22 cellular contexts compared by ENCODE assay signal in the genomic region with DNA sequence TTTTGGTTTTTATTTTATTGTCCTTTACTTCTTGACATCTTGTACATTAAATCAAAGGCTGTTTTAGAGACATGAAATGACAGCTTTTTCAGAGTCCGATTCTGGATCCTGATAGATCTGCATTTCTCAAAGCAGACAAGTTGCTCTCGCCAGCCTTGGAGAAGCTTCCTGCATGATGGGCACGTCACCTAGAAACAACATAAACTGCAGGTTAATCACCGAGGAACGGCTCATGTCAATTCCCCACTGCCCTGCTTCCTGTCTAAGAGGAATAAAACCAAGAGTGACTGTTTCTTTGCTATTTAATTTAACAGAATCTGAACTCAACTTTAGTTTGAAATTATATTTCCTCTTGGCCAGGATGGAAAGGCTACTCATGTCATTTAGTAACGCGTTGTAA.
DNase-seq lines count a peak whose midpoint lies in the region.
"Had no signal": no experiment of that assay in that cellular context is flagged by ENCODE, and none has a peak within 500 bp of the region (broad histone marks: within the 10 kb centered on the region; RNA-seq: fewer than 3 reads in every experiment).

No MANE protein-coding gene starts in this region.

- H3K27ac ChIP-seq in caudate nucleus (ENCODE audit: low read depth, low read length), result no peak overlapping the region
- H3K27ac ChIP-seq: 22Rv1, body of pancreas, left ventricle myocardium inferior, neutrophil, RWPE1 had no signal

- peak; percentile 62 for DNase-seq in NCI-H1092 treated with DMSO at 0.1 percent for 48 hours (lab: John Stamatoyannopoulos, UW)
- DNase-seq in NCI-H1092 (lab: John Stamatoyannopoulos, UW), result no peak
- peak; percentile 86 for DNase-seq in NCI-H69 (lab: John Stamatoyannopoulos, UW)
- peak; percentile 13 for DNase-seq in glomerular visceral epithelial cell (ENCODE audit: extremely low spot score)
- peak; percentile 23 for DNase-seq in renal cortical epithelial cell (ENCODE audit: low read depth)
- no peak for DNase-seq in caudate nucleus (lab: John Stamatoyannopoulos, UW)
- DNase-seq in HuH-7.5 (ENCODE audit: low spot score), result no peak
- no peak for DNase-seq in GOT3 (lab: John Stamatoyannopoulos, UW)
- DNase-seq: activated CD4-positive, alpha-beta T cell treated with anti-CD3 and anti-CD28 coated beads for 48 hours; body of pancreas; CD8-positive, alpha-beta memory T cell; DND-41; endodermal cell; left ventricle myocardium inferior; mucosa of descending colon; NCI-H1694 treated with DMSO at 0.1 percent for 48 hours; NCI-H446 treated with DMSO at 0.1 percent for 48 hours; T-cell; trophoblast cell had no signal

Comparison
In these comparisons a context has a peak if more than half of its experiments do, and no peak if none do; other contexts are left out.
1. DNase-seq: peak in NCI-H1092 treated with DMSO at 0.1 percent for 48 hours (single experiment), NCI-H69 (single experiment), glomerular visceral epithelial cell (single experiment) and renal cortical epithelial cell (single experiment); none in NCI-H1092 (single experiment), caudate nucleus (0 of 61), HuH-7.5 (single experiment) and GOT3 (single experiment).